Comparison of ENCODE assay signal across 31 cellular contexts in genomic region chr2:44909831-44910230, GRCh38. TPM values are rescaled to one million over a fixed set of nuclear protein-coding genes. Genes with fewer than 3 reads are reported as not detected.
"Had no signal": no experiment of that assay in that cellular context is flagged by ENCODE, and none has a peak within 500 bp of the region (broad histone marks: within the 10 kb centered on the region; RNA-seq: fewer than 3 reads in every experiment).

No MANE protein-coding gene starts in this region.

- H3K27me3 ChIP-seq: colonic mucosa had no signal

- H3K4me1 ChIP-seq: colonic mucosa, esophagus squamous epithelium, gastrocnemius medialis, heart right ventricle, left lung, lower lobe of right lung had no signal

- H3K27ac ChIP-seq: colonic mucosa, epithelial cell of prostate, esophagus squamous epithelium, gastrocnemius medialis, heart right ventricle, left lung, lower lobe of right lung had no signal

- H3K9me3 ChIP-seq: colonic mucosa had no signal

- DNase-seq: colonic mucosa; cortex of kidney; effector CD8-positive, alpha-beta T cell; effector memory CD8-positive, alpha-beta T cell; endodermal cell; erythroblast; esophagus squamous epithelium; foreskin fibroblast; foreskin melanocyte; gastrocnemius medialis; glutamatergic neuron; head of caudate nucleus; heart right ventricle; hippocampal formation; left cardiac atrium; left lung; left ventricle myocardium superior; lower lobe of right lung; mesenchymal stem cell; mucosa of descending colon; naive B cell had no signal

- H3K36me3 ChIP-seq: colonic mucosa, esophagus squamous epithelium, gastrocnemius medialis, heart right ventricle, left lung, lower lobe of right lung had no signal

- ATAC-seq: effector memory CD8-positive, alpha-beta T cell; esophagus mucosa; gastrocnemius medialis; heart right ventricle; left cardiac atrium; left lung; left ventricle myocardium superior; lower lobe of right lung; mucosa of descending colon had no signal

- H3K4me3 ChIP-seq: colonic mucosa, esophagus squamous epithelium, heart right ventricle, left lung, lower lobe of right lung, mucosa of descending colon had no signal

RNA-seq across cellular contexts. Expression of gene SIX3, which starts 31.7 kb away (rescaled TPM):
- total RNA-seq: colonic mucosa, dermis microvascular lymphatic vessel endothelial cell, esophagus mucosa, esophagus squamous epithelium, gastrocnemius medialis, glomerular endothelial cell, heart right ventricle, kidney epithelial cell, left cardiac atrium, left lung, left ventricle myocardium superior, lower leg skin, lower lobe of right lung, lung microvascular endothelial cell, mesenteric fat pad, mesothelial cell of epicardium, mucosa of descending colon, myocyte had no signal
